ENCODE assay signal across 18 cellular contexts in the genomic region with DNA sequence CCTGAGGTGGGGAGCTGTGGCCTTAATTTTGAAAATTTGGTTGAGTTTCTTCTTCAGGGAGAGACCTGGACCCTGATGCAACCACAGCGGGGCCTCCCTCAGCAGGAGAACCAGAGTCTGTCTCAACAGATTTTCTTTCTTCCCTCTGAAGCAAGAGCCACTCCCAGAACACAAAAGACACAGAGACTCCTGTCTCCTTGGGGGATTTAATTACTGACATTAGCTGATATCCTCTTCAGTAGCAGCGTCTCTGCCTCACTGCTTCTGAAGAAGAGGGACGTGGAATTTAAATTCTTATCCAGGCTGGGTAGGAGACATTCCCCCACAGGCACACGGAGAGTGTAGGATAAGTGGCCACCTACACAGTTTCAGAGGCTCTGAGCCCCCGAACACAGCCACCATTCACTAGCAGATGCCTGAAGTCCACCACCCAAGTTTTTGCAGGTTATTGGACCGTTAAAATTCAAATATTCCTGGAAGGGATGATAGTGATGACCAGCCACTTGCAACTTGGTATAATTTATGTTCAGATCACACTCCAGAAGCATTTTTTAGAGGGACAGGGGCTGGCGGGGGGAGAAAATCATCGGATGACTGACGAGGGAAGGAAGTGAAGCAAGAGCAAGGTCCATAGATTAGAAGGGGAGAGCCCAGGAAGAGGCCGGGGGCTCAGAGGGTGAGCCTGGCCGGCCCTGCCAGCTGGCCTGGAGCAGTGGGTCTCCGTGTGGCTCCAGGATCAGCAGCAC.
DNase-seq lines count a peak whose midpoint lies in the region; ATAC-seq and TF ChIP-seq lines count a peak whose summit lies in the region.
"Had no signal": no experiment of that assay in that cellular context is flagged by ENCODE, and none has a peak within 500 bp of the region (broad histone marks: within the 10 kb centered on the region; RNA-seq: fewer than 3 reads in every experiment).

No MANE protein-coding gene starts in this region.

- H3K4me3 Mint-ChIP-seq in activated CD8-positive, alpha-beta T cell treated with anti-CD3 and anti-CD28 coated beads for 36 hours = no peak overlapping the region
- H3K4me3 Mint-ChIP-seq in activated CD8-positive, alpha-beta T cell treated with anti-CD3 and anti-CD28 coated beads, Interleukin-2, amount 10 ng/mL, durations not matched to agents 7 days and 5 days = no peak overlapping the region
- H3K4me3 Mint-ChIP-seq in nephron = no peak overlapping the region
- H3K4me3 Mint-ChIP-seq: CD4-positive, CD25-positive, alpha-beta regulatory T cell had no signal

- peak overlapping the region; percentile 17 for H3K27ac Mint-ChIP-seq in activated CD8-positive, alpha-beta T cell treated with anti-CD3 and anti-CD28 coated beads for 36 hours
- H3K27ac Mint-ChIP-seq in activated CD8-positive, alpha-beta T cell treated with anti-CD3 and anti-CD28 coated beads, Interleukin-2, amount 10 ng/mL, durations not matched to agents 7 days and 5 days = no peak overlapping the region
- H3K27ac Mint-ChIP-seq in nephron = peak overlapping the region in 2 of 3 experiments; percentile 48 to 55
- H3K27ac Mint-ChIP-seq: CD4-positive, CD25-positive, alpha-beta regulatory T cell had no signal

- no peak for ATAC-seq in activated CD8-positive, alpha-beta T cell treated with anti-CD3 and anti-CD28 coated beads for 36 hours
- no peak for ATAC-seq in activated CD8-positive, alpha-beta T cell treated with anti-CD3 and anti-CD28 coated beads, Interleukin-2, amount 10 ng/mL, durations not matched to agents 7 days and 5 days
- ATAC-seq in GM19035 (IDR thresholded peaks at IDR 0.05; ENCODE audit: unreplicated experiment) = no peak
- ATAC-seq in gastroesophageal sphincter = no peak

- H3K4me1 ChIP-seq in smooth muscle cell (ENCODE audit: low read depth) (peaks cover 13% of the 10 kb centered on the region), gastroesophageal sphincter (no peaks in the 10 kb centered on the region)

- no peak overlapping the region for H3K4me2 ChIP-seq in smooth muscle cell

- TF ChIP-seq EP300 in gastroesophageal sphincter (IDR thresholded peaks at IDR 0.05) = no peak

- no peaks in the 10 kb centered on the region for H3K36me3 Mint-ChIP-seq in activated CD8-positive, alpha-beta T cell treated with anti-CD3 and anti-CD28 coated beads for 36 hours (ENCODE audit: low read depth)
- no peaks in the 10 kb centered on the region for H3K36me3 Mint-ChIP-seq in activated CD8-positive, alpha-beta T cell treated with anti-CD3 and anti-CD28 coated beads, Interleukin-2, amount 10 ng/mL, durations not matched to agents 7 days and 5 days (ENCODE audit: low read depth)
- H3K36me3 Mint-ChIP-seq in nephron (ENCODE audit: low read depth) = no peaks in the 10 kb centered on the region
- H3K36me3 Mint-ChIP-seq: CD4-positive, CD25-positive, alpha-beta regulatory T cell had no signal

- H3K79me2 ChIP-seq in smooth muscle cell (ENCODE audit: low read depth) = no peaks in the 10 kb centered on the region

- intact Hi-C loops in activated CD8-positive, alpha-beta T cell treated with anti-CD3 and anti-CD28 coated beads for 36 hours (cut with micrococcal nuclease) = no loop called here

- CTCF ChIA-PET in activated CD8-positive, alpha-beta T cell treated with anti-CD3 and anti-CD28 coated beads for 36 hours (lab: Charles Lee) = interaction anchor here (1.0 to 2.7 kb wide), 2 partner anchors 11 to 189 kb away, joined by 3 to 11 read pairs; no protein-coding TSS in a partner anchor
- CTCF ChIA-PET in activated CD8-positive, alpha-beta T cell treated with anti-CD3 and anti-CD28 coated beads, Interleukin-2, amount 10 ng/mL, durations not matched to agents 7 days and 5 days (lab: Charles Lee) = interaction anchor here (1.0 to 1.9 kb wide), 3 partner anchors 15 to 221 kb away, joined by 3 to 5 read pairs (median 4); no protein-coding TSS in a partner anchor

- H2AFZ ChIP-seq in smooth muscle cell (ENCODE audit: low read depth) = peak overlapping the region; percentile 62

- H4K20me1 ChIP-seq in smooth muscle cell (ENCODE audit: low read depth) = no peaks in the 10 kb centered on the region

- no peaks in the 10 kb centered on the region for H3K36me3 ChIP-seq in smooth muscle cell (ENCODE audit: low read depth)
- no peaks in the 10 kb centered on the region for H3K36me3 ChIP-seq in gastroesophageal sphincter

- H3K27me3 ChIP-seq in smooth muscle cell (ENCODE audit: low read depth) = no peaks in the 10 kb centered on the region
- no peaks in the 10 kb centered on the region for H3K27me3 ChIP-seq in gastroesophageal sphincter

- POLR2A ChIA-PET in activated CD8-positive, alpha-beta T cell treated with anti-CD3 and anti-CD28 coated beads for 36 hours (lab: Charles Lee) = no interaction called here
- POLR2A ChIA-PET in activated CD8-positive, alpha-beta T cell treated with anti-CD3 and anti-CD28 coated beads, Interleukin-2, amount 10 ng/mL, durations not matched to agents 7 days and 5 days (lab: Charles Lee) = no interaction called here

- no peak for TF ChIP-seq POLR2A in gastroesophageal sphincter (IDR thresholded peaks at IDR 0.05)

- no peak for DNase-seq in activated CD8-positive, alpha-beta T cell treated with anti-CD3 and anti-CD28 coated beads for 36 hours
- no peak for DNase-seq in activated CD8-positive, alpha-beta T cell treated with anti-CD3 and anti-CD28 coated beads, Interleukin-2, amount 10 ng/mL, durations not matched to agents 7 days and 5 days
- peak; percentile 13 for DNase-seq in OCI-M1 (lab: John Stamatoyannopoulos, UW)
- no peak for DNase-seq in smooth muscle cell (lab: John Stamatoyannopoulos, UW; ENCODE audit: unreplicated experiment)
- no peak for DNase-seq in GM20000 (ENCODE audit: low spot score)
- DNase-seq: CD4-positive, CD25-positive, alpha-beta regulatory T cell; COR-L47; GF-D8; MM.1S; NCI-H1092 treated with DMSO at 0.1 percent for 48 hours; NCI-H146; NCI-H2029 treated with DMSO at 0.1 percent for 48 hours; NCI-H774; SHP77 treated with DMSO at 0.1 percent for 48 hours had no signal

- H3F3A ChIP-seq in smooth muscle cell (ENCODE audit: low read depth) = no peaks in the 10 kb centered on the region

- H3K9me3 ChIP-seq in smooth muscle cell (replicated peaks; ENCODE audit: low read depth) (no peaks in the 10 kb centered on the region), gastroesophageal sphincter (no peaks in the 10 kb centered on the region)

- H3K9me3 Mint-ChIP-seq in activated CD8-positive, alpha-beta T cell treated with anti-CD3 and anti-CD28 coated beads for 36 hours = no peaks in the 10 kb centered on the region
- H3K9me3 Mint-ChIP-seq in activated CD8-positive, alpha-beta T cell treated with anti-CD3 and anti-CD28 coated beads, Interleukin-2, amount 10 ng/mL, durations not matched to agents 7 days and 5 days (ENCODE audit: insufficient read depth) = no peaks in the 10 kb centered on the region
- H3K9me3 Mint-ChIP-seq in nephron = no peaks in the 10 kb centered on the region

- H3K9ac ChIP-seq in smooth muscle cell (ENCODE audit: low read depth) = no peak overlapping the region

- WGBS in smooth muscle cell (ENCODE audit: low lambda C conversion rate) = 63% methylated on average over 12 of the region's 12 CpGs
- 73 to 85% methylated on average over 7 to 9 of the region's 12 CpGs for WGBS in gastroesophageal sphincter (ENCODE audit: low coverage in 1 of 2), 2 donors

- H3K27me3 Mint-ChIP-seq in activated CD8-positive, alpha-beta T cell treated with anti-CD3 and anti-CD28 coated beads for 36 hours = peaks cover 4% of the 10 kb centered on the region
- peaks cover 3% of the 10 kb centered on the region for H3K27me3 Mint-ChIP-seq in activated CD8-positive, alpha-beta T cell treated with anti-CD3 and anti-CD28 coated beads, Interleukin-2, amount 10 ng/mL, durations not matched to agents 7 days and 5 days (ENCODE audit: low read depth)
- H3K27me3 Mint-ChIP-seq in nephron (ENCODE audit: low read depth) = peaks cover 10% of the 10 kb centered on the region

- H3K4me3 ChIP-seq in smooth muscle cell (no peak overlapping the region), gastroesophageal sphincter (no peak overlapping the region)

- H3K27ac ChIP-seq in smooth muscle cell (ENCODE audit: low read depth) (no peak overlapping the region), gastroesophageal sphincter (no peak overlapping the region)
- H3K27ac ChIP-seq: 22Rv1 had no signal

- TF ChIP-seq CTCF in activated CD8-positive, alpha-beta T cell treated with anti-CD3 and anti-CD28 coated beads for 36 hours (IDR thresholded peaks at IDR 0.05) = no peak
- TF ChIP-seq CTCF in nephron (IDR thresholded peaks at IDR 0.05; ENCODE audit: unreplicated experiment in 3 of 3) (no peak), smooth muscle cell (IDR thresholded peaks at IDR 0.05; ENCODE audit: borderline replicate concordance, insufficient read depth, poor library complexity, severe bottlenecking) (no peak), gastroesophageal sphincter (IDR thresholded peaks at IDR 0.05) (no peak), GM20000 (IDR thresholded peaks at IDR 0.05; ENCODE audit: extremely low read depth, missing control alignments) (no peak)

- peaks cover 24% of the 10 kb centered on the region for H3K4me1 Mint-ChIP-seq in activated CD8-positive, alpha-beta T cell treated with anti-CD3 and anti-CD28 coated beads for 36 hours (ENCODE audit: low read depth)
- H3K4me1 Mint-ChIP-seq in activated CD8-positive, alpha-beta T cell treated with anti-CD3 and anti-CD28 coated beads, Interleukin-2, amount 10 ng/mL, durations not matched to agents 7 days and 5 days (ENCODE audit: low read depth) = peaks cover 21% of the 10 kb centered on the region
- H3K4me1 Mint-ChIP-seq in nephron = peaks cover 10% of the 10 kb centered on the region
